In the genomic region with DNA sequence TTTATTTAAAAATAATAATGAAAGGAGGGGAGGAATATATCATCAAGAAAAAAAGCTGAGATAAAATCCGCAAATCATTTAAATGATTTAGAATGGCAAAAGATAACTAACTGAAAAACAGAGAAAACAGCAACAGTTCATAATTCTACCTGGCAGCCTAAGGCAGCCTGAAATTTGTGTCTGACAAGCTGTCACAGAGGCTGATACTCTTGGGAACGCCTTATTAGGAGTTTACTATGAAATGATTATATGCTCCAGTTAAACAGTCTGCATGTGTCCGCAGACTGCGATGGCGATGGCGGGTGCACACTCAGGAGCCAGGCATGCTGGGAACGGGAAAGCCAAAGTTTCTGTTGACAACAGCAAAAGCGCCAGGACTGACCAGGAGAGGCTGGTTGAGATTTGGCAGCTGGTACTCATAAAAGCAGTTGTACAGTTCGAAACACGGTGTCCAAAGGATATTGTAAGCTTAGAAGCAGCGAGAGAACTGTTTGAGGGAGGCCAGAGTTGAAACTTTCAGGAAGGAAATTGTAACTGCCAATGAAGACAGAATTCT, we compare ENCODE assay signal across 28 cellular contexts.
"Had no signal": no experiment of that assay in that cellular context is flagged by ENCODE, and none has a peak within 500 bp of the region (broad histone marks: within the 10 kb centered on the region; RNA-seq: fewer than 3 reads in every experiment).

No MANE protein-coding gene starts in this region.

- H3K27ac ChIP-seq: brain microvascular endothelial cell, coronary artery, dorsolateral prefrontal cortex, lower lobe of right lung, ovary, testis, transverse colon had no signal

- H3K4me3 ChIP-seq: coronary artery, dorsolateral prefrontal cortex, gastroesophageal sphincter, heart left ventricle, lower lobe of right lung, ovary, testis, transverse colon had no signal

- H3K36me3 ChIP-seq: ascending aorta, brain microvascular endothelial cell, gastroesophageal sphincter, heart left ventricle, lower lobe of right lung, ovary, transverse colon had no signal

- H3K4me3 Mint-ChIP-seq: activated B cell treated with CpG ODN at 0.5 μM for 24 hours; activated CD8-positive, alpha-beta T cell treated with anti-CD3 and anti-CD28 coated beads for 36 hours; immature natural killer cell; natural killer cell had no signal

- H3K27me3 ChIP-seq: ascending aorta, brain microvascular endothelial cell, dorsolateral prefrontal cortex, gastroesophageal sphincter, heart left ventricle, ovary, testis, transverse colon had no signal

- H3K4me1 Mint-ChIP-seq: activated B cell treated with CpG ODN at 0.5 μM for 24 hours, immature natural killer cell, natural killer cell had no signal

- DNase-seq: activated B cell treated with CpG ODN at 0.5 μM for 24 hours; activated CD4-positive, alpha-beta T cell treated with anti-CD3 and anti-CD28 coated beads, Interleukin-2, amount 50 U/mL, for 1 hour; activated CD8-positive, alpha-beta T cell treated with anti-CD3 and anti-CD28 coated beads for 36 hours; activated T-cell treated with anti-CD3 and anti-CD28 coated beads, Interleukin-2, amount 50 U/mL, for 48 hours; brain microvascular endothelial cell; dorsolateral prefrontal cortex; effector memory CD4-positive, alpha-beta T cell; erythroblast; heart left ventricle; hypothalamus; immature natural killer cell; kidney; lower lobe of right lung; mesenchymal stem cell; natural killer cell; ovary; stimulated activated CD4-positive, alpha-beta T cell treated with anti-CD3 and anti-CD28 coated beads, Interleukin-2, amount 100 ng/mL, for 48 hours; stimulated activated naive CD4-positive, alpha-beta T cell treated with Interleukin-2 at 50 U/mL for 16 hours; T-helper 2 cell; testis; transverse colon had no signal

- H3K27ac Mint-ChIP-seq: activated B cell treated with CpG ODN at 0.5 μM for 24 hours; activated CD8-positive, alpha-beta T cell treated with anti-CD3 and anti-CD28 coated beads for 36 hours; activated naive CD4-positive, alpha-beta T cell treated with anti-CD3 and anti-CD28 coated beads, Interleukin-2, amount 50 U/mL, for 72 hours; activated T-helper 2 cell treated with anti-CD3 and anti-CD28 coated beads, Interferon-gamma antibody, Interleukin-2, Interleukin-4, amounts not matched to agents 10 μg/mL and 5 μg/mL and 100 μg/mL, durations not matched to agents 14 hours and 24 hours and 36 hours; immature natural killer cell; natural killer cell; progenitor cell of endocrine pancreas had no signal

- H3K36me3 Mint-ChIP-seq: natural killer cell had no signal

- H3K9me3 ChIP-seq: lower lobe of right lung, ovary, testis, transverse colon had no signal

- H3K4me1 ChIP-seq: heart left ventricle, lower lobe of right lung, testis had no signal

- H3K27me3 Mint-ChIP-seq: progenitor cell of endocrine pancreas had no signal

- ATAC-seq: activated CD8-positive, alpha-beta T cell treated with anti-CD3 and anti-CD28 coated beads for 36 hours; activated naive CD4-positive, alpha-beta T cell treated with anti-CD3 and anti-CD28 coated beads, Interleukin-2, amount 50 U/mL, for 72 hours; gastroesophageal sphincter; heart left ventricle; left colon; lower lobe of right lung; natural killer cell had no signal
